In genomic region chr6:33410050-33410710, GRCh38 we compare ENCODE assay signal across 1 cellular context.
TF ChIP-seq lines count a peak whose summit lies in the region.

No MANE protein-coding gene starts in this region.

TF ChIP-seq in GM12878, 131 proteins besides CTCF, POLR2A, EP300 and RAD21 (continued from another document and continues in another):
- TF ChIP-seq CEBPZ (IDR thresholded peaks at IDR 0.05; ENCODE audit: low read depth, low read length) (no peak), HDAC2 (IDR thresholded peaks at IDR 0.05) (no peak), FOS (IDR thresholded peaks at IDR 0.05; ENCODE audit: borderline replicate concordance, extremely low read depth, insufficient read length) (no peak), EZH2 (IDR thresholded peaks at IDR 0.05; ENCODE audit: borderline replicate concordance, control insufficient read depth, low read depth, low read length) (no peak), SMC3 (IDR thresholded peaks at IDR 0.05; ENCODE audit: borderline replicate concordance, low read length) (no peak), JUNB (IDR thresholded peaks at IDR 0.05) (no peak), BRCA1 (IDR thresholded peaks at IDR 0.05; ENCODE audit: low read depth, low read length) (no peak), TCF3 (IDR thresholded peaks at IDR 0.05; ENCODE audit: borderline replicate concordance, insufficient read depth, low read depth, low read length) (no peak), RFX5 (IDR thresholded peaks at IDR 0.05; ENCODE audit: low read depth, low read length) (peak; percentile 77; the same call in 1 of the 2 replicates), NFXL1 (IDR thresholded peaks at IDR 0.05; ENCODE audit: borderline replicate concordance) (no peak), MEF2A (IDR thresholded peaks at IDR 0.05; ENCODE audit: insufficient read depth, low read depth, low read length) (0 out of 2 replicates have a peak, but pooled peaks have one; percentile 8), LARP7 (IDR thresholded peaks at IDR 0.05) (no peak; the same call in 1 of the 2 replicates), NBN (IDR thresholded peaks at IDR 0.05) (no peak), SIX5 (IDR thresholded peaks at IDR 0.05; ENCODE audit: low read depth, low read length, severe bottlenecking) (no peak), ZNF687 (IDR thresholded peaks at IDR 0.05) (no peak), HDGF (IDR thresholded peaks at IDR 0.05) (peak; percentile 83), SUPT20H (IDR thresholded peaks at IDR 0.05; ENCODE audit: borderline replicate concordance, control insufficient read depth, low read depth, low read length) (no peak), SMAD5 (IDR thresholded peaks at IDR 0.05; ENCODE audit: low read depth) (peak; percentile 56; the same call in 1 of the 2 replicates), POLR2AphosphoS2 (IDR thresholded peaks at IDR 0.05; ENCODE audit: low read depth, low read length) (peak; percentile 95), RBBP5 (conservative IDR thresholded peaks at IDR 0.05) (no peak), CBX3 (IDR thresholded peaks at IDR 0.05; ENCODE audit: borderline replicate concordance, low read depth) (no peak), IRF4 (IDR thresholded peaks at IDR 0.05; ENCODE audit: low read depth, low read length) (no peak), NRF1 (conservative IDR thresholded peaks at IDR 0.05; ENCODE audit: low read depth, low read length) (peak; percentile 45), USF1 (IDR thresholded peaks at IDR 0.05; ENCODE audit: borderline replicate concordance, extremely low read length, insufficient read depth, low read depth, low read length) (no peak), IKZF2 (IDR thresholded peaks at IDR 0.05) (peak in 1 of 2 experiments; percentile 14; a peak in 1 of 4 replicates), NFIC (IDR thresholded peaks at IDR 0.05; ENCODE audit: low read depth, low read length) (no peak), ELK1 (IDR thresholded peaks at IDR 0.05; ENCODE audit: low read depth, low read length) (no peak), PAX8 (IDR thresholded peaks at IDR 0.05) (no peak), HDAC6 (IDR thresholded peaks at IDR 0.05; ENCODE audit: unreplicated experiment) (no peak), SPI1 (IDR thresholded peaks at IDR 0.05; ENCODE audit: borderline replicate concordance, insufficient read depth, low read depth, low read length) (no peak), POLR2AphosphoS5 (IDR thresholded peaks at IDR 0.05; ENCODE audit: low read length) (peak; percentile 56; the same call in 1 of the 2 replicates), RAD51 (IDR thresholded peaks at IDR 0.05) (no peak), CEBPB (IDR thresholded peaks at IDR 0.05; ENCODE audit: borderline replicate concordance in 1 of 2, low read depth in 2 of 2, low read length in 2 of 2) (no peak), IRF5 (IDR thresholded peaks at IDR 0.05; ENCODE audit: borderline replicate concordance) (no peak), HSF1 (IDR thresholded peaks at IDR 0.05; ENCODE audit: low read depth, low read length) (no peak), ATF7 (IDR thresholded peaks at IDR 0.05; ENCODE audit: low read depth) (no peak), SP1 (IDR thresholded peaks at IDR 0.05; ENCODE audit: low read depth, low read length) (peak; percentile 71), GABPA (IDR thresholded peaks at IDR 0.05; ENCODE audit: low read depth) (no peak), E2F8 (IDR thresholded peaks at IDR 0.05; ENCODE audit: low read depth, partially characterized antibody) (no peak), ZBTB4 (CRISPR knock-in tag; IDR thresholded peaks at IDR 0.05) (no peak), ETV6 (conservative IDR thresholded peaks at IDR 0.05 in 1 of 2, IDR thresholded peaks at IDR 0.05 in 1 of 2; ENCODE audit: borderline replicate concordance in 1 of 2, low read depth in 1 of 2) (no peak), EED (IDR thresholded peaks at IDR 0.05; ENCODE audit: low read depth) (no peak), SMAD1 (IDR thresholded peaks at IDR 0.05; ENCODE audit: low read depth, partially characterized antibody) (no peak), BCL3 (IDR thresholded peaks at IDR 0.05; ENCODE audit: borderline replicate concordance, insufficient read depth, low read depth, low read length, poor library complexity, severe bottlenecking) (peak; percentile 73), ZNF24 (IDR thresholded peaks at IDR 0.05) (no peak)
